21 cellular contexts compared by ENCODE assay signal in the genomic region with DNA sequence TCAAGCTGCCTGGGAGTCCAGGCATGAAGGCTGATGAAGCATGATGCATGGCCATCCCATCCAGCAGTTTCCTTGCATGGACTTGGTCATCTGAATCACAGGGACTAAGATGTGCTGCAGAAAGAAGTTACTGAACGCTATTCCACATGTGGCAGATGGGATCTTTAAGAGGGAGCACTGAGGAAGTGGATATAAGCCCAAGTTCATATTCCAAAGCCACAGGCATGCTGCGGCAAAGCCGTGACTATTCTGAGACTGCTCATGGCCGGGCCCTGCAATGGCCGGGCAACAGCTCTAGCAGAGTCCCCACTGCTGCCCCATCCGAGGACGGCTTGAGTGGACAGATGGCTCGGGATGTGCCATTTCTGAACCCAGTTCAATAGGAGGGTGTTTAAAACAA.
"Had no signal": no experiment of that assay in that cellular context is flagged by ENCODE, and none has a peak within 500 bp of the region (broad histone marks: within the 10 kb centered on the region; RNA-seq: fewer than 3 reads in every experiment).

No MANE protein-coding gene starts in this region.

- FAIRE-seq: endometrium, small intestine had no signal

- H3K4me2 ChIP-seq: hepatocyte had no signal

- H3K27ac ChIP-seq: coronary artery, foreskin keratinocyte, hepatocyte, ovary, right atrium auricular region, sigmoid colon, thoracic aorta, transverse colon had no signal

- H3K4me3 ChIP-seq: coronary artery, hepatocyte, lung, ovary, right atrium auricular region, sigmoid colon, thoracic aorta, transverse colon had no signal

- H3K27me3 ChIP-seq: foreskin keratinocyte, hepatocyte, ovary, right atrium auricular region, sigmoid colon, transverse colon had no signal

- H3K79me2 ChIP-seq: hepatocyte had no signal

- H2AFZ ChIP-seq: hepatocyte had no signal

- DNase-seq: caudate nucleus; effector memory CD4-positive, alpha-beta T cell; foreskin keratinocyte; head of caudate nucleus; left colon; left ventricle myocardium superior; mesendoderm; naive thymus-derived CD8-positive, alpha-beta T cell; ovary; sigmoid colon; small intestine; stimulated activated CD4-positive, alpha-beta T cell treated with anti-CD3 and anti-CD28 coated beads, Interleukin-4, amount 100 ng/mL, for 1 hour; stimulated activated naive B cell treated with anti-CD40 and anti-IgM and Interleukin-4, amounts not matched to agents 10 μg/mL and 1 μg/mL and 100 μg/mL, for 72 hours; stimulated activated naive CD8-positive, alpha-beta T cell treated with anti-CD3 and anti-CD28 coated beads, Interleukin-15, amount 100 ng/mL, for 72 hours; transverse colon had no signal

- H3K36me3 ChIP-seq: ovary, right atrium auricular region, sigmoid colon, thoracic aorta, transverse colon had no signal

- H3K9me3 ChIP-seq: ovary, right atrium auricular region, sigmoid colon, thoracic aorta, transverse colon had no signal

- H3K4me1 ChIP-seq: foreskin keratinocyte had no signal
